11 cellular contexts compared by ENCODE assay signal in the genomic region with DNA sequence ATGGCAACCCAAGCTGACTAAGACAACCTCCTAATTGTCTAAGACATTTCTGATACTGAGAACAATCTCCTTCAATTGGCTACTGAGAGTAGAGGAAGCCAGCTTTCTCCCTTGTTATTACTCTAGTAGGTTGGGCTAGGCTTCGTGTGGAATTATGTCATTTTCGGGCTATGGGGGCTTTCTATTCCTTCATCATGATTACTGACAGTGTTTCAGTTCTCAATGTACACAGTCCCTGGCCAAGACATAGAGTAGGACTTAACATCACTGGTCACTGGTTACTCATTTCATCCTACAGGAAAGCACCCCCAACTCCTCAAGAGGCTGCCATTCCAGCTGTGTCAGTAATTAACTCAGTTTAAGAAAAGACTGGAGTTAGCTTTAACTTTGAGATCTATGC.
"Had no signal": no experiment of that assay in that cellular context is flagged by ENCODE, and none has a peak within 500 bp of the region (broad histone marks: within the 10 kb centered on the region; RNA-seq: fewer than 3 reads in every experiment).

No MANE protein-coding gene starts in this region.

- H3K4me1 ChIP-seq: HAP-1 had no signal

- H3K4me3 ChIP-seq: GM23248, GM23338, HAP-1 had no signal

- H3K4me2 ChIP-seq: GM23338 had no signal

- H3K36me3 ChIP-seq: HAP-1 had no signal

- H3K9ac ChIP-seq: GM23248 had no signal

- H2AFZ ChIP-seq: GM23248, GM23338 had no signal

- ATAC-seq: GM23338, HCT116 had no signal

- H3K27ac ChIP-seq: GM23248 had no signal

- H3K9me3 ChIP-seq: HAP-1 had no signal

- FAIRE-seq: H1, H54 had no signal

- DNase-seq: GM23248, GOT3, H7, H9, HCEC 1CT, HFFc6 had no signal
